Comparison of ENCODE assay signal across 8 cellular contexts in genomic region chr7:72829964-72830354, GRCh38. TPM values are rescaled to one million over a fixed set of nuclear protein-coding genes. Genes with fewer than 3 reads are reported as not detected.
A peak's percentile ranks its signal among the peaks of the same experiment; 100 is the strongest.
DNase-seq lines count a peak whose midpoint lies in the region; ATAC-seq, FAIRE-seq and TF ChIP-seq lines count a peak whose summit lies in the region.
"Not testable (repeated sequence)": the region's sequence is repeated elsewhere in the genome, so short reads cannot be mapped to it uniquely, and the experiment has no call there.

No MANE protein-coding gene starts in this region.

- H3K27ac ChIP-seq in colonic mucosa (peak overlapping the region; percentile 89), kidney (ENCODE audit: low read depth in 2 of 2, low read length in 2 of 2) (peak overlapping the region; percentile 90 to 93)

- H3K9me3 ChIP-seq in colonic mucosa; kidney (ENCODE audit: control insufficient read depth in 1 of 2, low read length in 2 of 2); skeletal muscle satellite cell (replicated peaks; ENCODE audit: low read length): not testable (repeated sequence)

- ATAC-seq in GM18909 (IDR thresholded peaks at IDR 0.05; ENCODE audit: poor library complexity, unreplicated experiment) (peak; percentile 28), HG03439 (IDR thresholded peaks at IDR 0.05; ENCODE audit: unreplicated experiment) (peak; percentile 28)

- not testable (repeated sequence) for H3K27me3 ChIP-seq in colonic mucosa; skeletal muscle satellite cell (ENCODE audit: control insufficient read depth, insufficient read depth, low read length)

- H3K4me3 ChIP-seq in AG09309 (ENCODE audit: control insufficient read depth, low read depth, low read length) (peak overlapping the region; percentile 69), colonic mucosa (peak overlapping the region; percentile 79), kidney (ENCODE audit: low read length in 2 of 2) (peak overlapping the region; percentile 63 to 88), skeletal muscle satellite cell (ENCODE audit: low read length) (peak overlapping the region; percentile 73)

- DNase-seq in AG09309 (ENCODE audit: low read depth) (peak; percentile 61), NCI-H82 (lab: John Stamatoyannopoulos, UW) (peak; percentile 57), colonic mucosa (peak; percentile 53), kidney (peak; percentile 75)
- peak; percentile 29 to 37 for DNase-seq in activated CD4-positive, alpha-beta T cell treated with anti-CD3 and anti-CD28 coated beads, Interleukin-2, amount 50 U/mL, for 4 hours

- peak overlapping the region; percentile 71 for H3K4me2 ChIP-seq in skeletal muscle satellite cell (ENCODE audit: low read length)

- intact Hi-C loops in colonic mucosa (cut with DNase I): loop anchor here (5.0 kb wide), 1 partner anchor 87 kb away; no protein-coding TSS in a partner anchor
- intact Hi-C loops in kidney (cut with DNase I): not testable (repeated sequence)

- peak overlapping the region; percentile 73 to 83 for H3K9ac ChIP-seq in colonic mucosa (ENCODE audit: low read depth in 2 of 2, low read length in 2 of 2)
- peak overlapping the region; percentile 85 to 87 for H3K9ac ChIP-seq in kidney (ENCODE audit: low read length in 2 of 2)
- peak overlapping the region; percentile 95 for H3K9ac ChIP-seq in skeletal muscle satellite cell (ENCODE audit: low read depth, low read length)

- FAIRE-seq in kidney (lab: Jason Lieb, UNC): not testable (repeated sequence)

- TF ChIP-seq CTCF in AG09309 (IDR thresholded peaks at IDR 0.05; ENCODE audit: control insufficient read depth, insufficient read depth, low read depth, low read length, missing control alignments) (peak; percentile 45), colonic mucosa (IDR thresholded peaks at IDR 0.05) (peak; percentile 18), kidney (IDR thresholded peaks at IDR 0.05; ENCODE audit: borderline replicate concordance, extremely low read depth, insufficient read depth) (peak; percentile 29)

- H3K4me1 ChIP-seq in colonic mucosa; kidney (ENCODE audit: control insufficient read depth in 1 of 2, insufficient read depth in 1 of 2, low read depth in 1 of 2, low read length in 2 of 2); skeletal muscle satellite cell (ENCODE audit: control insufficient read depth, insufficient read depth, low read length): not testable (repeated sequence)

- H3K36me3 ChIP-seq in colonic mucosa; kidney (ENCODE audit: control insufficient read depth in 1 of 2, insufficient read depth in 2 of 2, low read length in 2 of 2): not testable (repeated sequence)
- peaks cover 24% of the 10 kb centered on the region for H3K36me3 ChIP-seq in skeletal muscle satellite cell (ENCODE audit: insufficient read depth, low read length)

RNA-seq across cellular contexts. Expression of gene TYW1B, which starts 2.0 kb away (rescaled TPM):
- 1 to 10 TPM; 1.9 to 8.9 TPM for total RNA-seq in colonic mucosa
- 2.9 TPM for total RNA-seq in kidney
- 3.2 TPM for polyA plus RNA-seq in kidney (ENCODE audit: insufficient read depth, low read depth, low replicate concordance)
- 1.5 and 3.1 TPM in 2 replicates for total RNA-seq in skeletal muscle satellite cell (2012; rRNA removed)

Comparison
In these comparisons a context has a peak if more than half of its experiments do, and no peak if none do; other contexts are left out.
1. Peak in every context shown above with its lines: DNase-seq, ATAC-seq, H3K4me3 ChIP-seq and H3K27ac ChIP-seq.